ENCODE assay signal across 8 cellular contexts in genomic region chr11:129374993-129375721, GRCh38. TPM values are rescaled to one million over a fixed set of nuclear protein-coding genes. Genes with fewer than 3 reads are reported as not detected.
DNase-seq lines count a peak whose midpoint lies in the region; ATAC-seq and TF ChIP-seq lines count a peak whose summit lies in the region.

No MANE protein-coding gene starts in this region.

- H3K9me3 Mint-ChIP-seq in endothelial cell (ENCODE audit: unreplicated experiment) (no peaks in the 10 kb centered on the region), nephron (no peaks in the 10 kb centered on the region)

- DNase-seq in GM03348 (ENCODE audit: low spot score) (peak; percentile 37), NCI-H526 treated with DMSO at 0.1 percent for 48 hours (lab: John Stamatoyannopoulos, UW) (peak; percentile 91), endothelial cell (ENCODE audit: low spot score) (peak; percentile 43), SIG-M5 (lab: John Stamatoyannopoulos, UW) (no peak), NCI-H2107 treated with DMSO at 0.1 percent for 48 hours (lab: John Stamatoyannopoulos, UW; ENCODE audit: unreplicated experiment) (no peak), A172 (ENCODE audit: low spot score) (no peak)

- ATAC-seq in GM19324 (IDR thresholded peaks at IDR 0.05; ENCODE audit: low FRiP score, unreplicated experiment), result no peak

- peak overlapping the region; percentile 86 for H3K4me3 Mint-ChIP-seq in endothelial cell (ENCODE audit: unreplicated experiment)
- peak overlapping the region; percentile 82 to 85 (median 82) for H3K4me3 Mint-ChIP-seq in nephron

- H3K4me1 Mint-ChIP-seq in endothelial cell (ENCODE audit: unreplicated experiment) (peaks cover 11% of the 10 kb centered on the region), nephron (peaks cover 39% of the 10 kb centered on the region)

- H3K27ac Mint-ChIP-seq in endothelial cell (ENCODE audit: unreplicated experiment) (no peak overlapping the region), nephron (no peak overlapping the region)

- H3K36me3 Mint-ChIP-seq in endothelial cell (ENCODE audit: low read depth, unreplicated experiment) (no peaks in the 10 kb centered on the region), nephron (ENCODE audit: low read depth) (no peaks in the 10 kb centered on the region)

- peaks cover 18% of the 10 kb centered on the region for H3K27me3 Mint-ChIP-seq in endothelial cell (ENCODE audit: unreplicated experiment)
- H3K27me3 Mint-ChIP-seq in nephron (ENCODE audit: low read depth), result peaks cover 94% of the 10 kb centered on the region

- TF ChIP-seq CTCF in endothelial cell (IDR thresholded peaks at IDR 0.05; ENCODE audit: unreplicated experiment) (no peak), nephron (IDR thresholded peaks at IDR 0.05; ENCODE audit: unreplicated experiment in 3 of 3) (no peak)

RNA-seq across cellular contexts. Expression of gene BARX2, which starts 0.5 kb away (rescaled TPM):
- total RNA-seq in endothelial cell (ENCODE audit: unreplicated experiment), result 0.18 TPM
- total RNA-seq in A172 (2014; rRNA removed; shearing (Covaris generic)), result not detected in 2 replicates

Comparison
In these comparisons a context has a peak if more than half of its experiments do, and no peak if none do; other contexts are left out.
1. DNase-seq: peak in GM03348 (single experiment), NCI-H526 treated with DMSO at 0.1 percent for 48 hours (single experiment) and endothelial cell (single experiment); none in SIG-M5 (single experiment), NCI-H2107 treated with DMSO at 0.1 percent for 48 hours (single experiment) and A172 (single experiment).